ENCODE assay signal across 11 cellular contexts in genomic region chr1:218371927-218372672, GRCh38. TPM values are rescaled to one million over a fixed set of nuclear protein-coding genes. Genes with fewer than 3 reads are reported as not detected.
DNase-seq lines count a peak whose midpoint lies in the region; ATAC-seq and TF ChIP-seq lines count a peak whose summit lies in the region.
"Had no signal": no experiment of that assay in that cellular context is flagged by ENCODE, and none has a peak within 500 bp of the region (broad histone marks: within the 10 kb centered on the region; RNA-seq: fewer than 3 reads in every experiment).

No MANE protein-coding gene starts in this region.

- H3K9me3 Mint-ChIP-seq in nephron progenitor cell: no peaks in the 10 kb centered on the region
- H3K9me3 Mint-ChIP-seq: T-helper 2 cell treated with Interferon-gamma antibody and Interleukin-4, amounts not matched to agents 5 μg/mL and 100 μg/mL, for 36 hours had no signal

- H3K27ac Mint-ChIP-seq in nephron progenitor cell: peak overlapping the region; percentile 85
- H3K27ac Mint-ChIP-seq: T-helper 2 cell treated with Interferon-gamma antibody and Interleukin-4, amounts not matched to agents 5 μg/mL and 100 μg/mL, for 36 hours had no signal

- H3K27me3 Mint-ChIP-seq in nephron progenitor cell (ENCODE audit: low read depth, poor library complexity): peaks cover 2% of the 10 kb centered on the region

- H4K20me1 ChIP-seq in fibroblast of lung (ENCODE audit: control insufficient read depth, extremely low read depth, insufficient read depth, low read length): no peaks in the 10 kb centered on the region

- ATAC-seq in HG02588 (IDR thresholded peaks at IDR 0.05; ENCODE audit: unreplicated experiment) (no peak), GM19328 (IDR thresholded peaks at IDR 0.05; ENCODE audit: unreplicated experiment) (no peak)

- H3K27me3 ChIP-seq in fibroblast of lung (ENCODE audit: control insufficient read depth, insufficient read depth, low read length): no peaks in the 10 kb centered on the region
- H3K27me3 ChIP-seq: MG63 had no signal

- no peak overlapping the region for H3K4me3 Mint-ChIP-seq in nephron progenitor cell
- H3K4me3 Mint-ChIP-seq: T-helper 2 cell treated with Interferon-gamma antibody and Interleukin-4, amounts not matched to agents 5 μg/mL and 100 μg/mL, for 36 hours had no signal

- no peaks in the 10 kb centered on the region for H3K79me2 ChIP-seq in fibroblast of lung (ENCODE audit: control insufficient read depth, insufficient read depth, low read length)

- no peak overlapping the region for H3K9ac ChIP-seq in fibroblast of lung (ENCODE audit: insufficient read depth, low read length)
- H3K9ac ChIP-seq: BLaER1 treated with 17β-estradiol and CSF1 and Interleukin-3, amounts not matched to agents 10 nM and 100 nM had no signal

- no peak for TF ChIP-seq CTCF in fibroblast of lung (conservative IDR thresholded peaks at IDR 0.05 in 1 of 2, IDR thresholded peaks at IDR 0.05 in 1 of 2; ENCODE audit: low read depth in 1 of 2, low read length in 2 of 2)
- TF ChIP-seq CTCF in nephron progenitor cell (IDR thresholded peaks at IDR 0.05): no peak

- H3K36me3 ChIP-seq in fibroblast of lung (ENCODE audit: control insufficient read depth, insufficient read depth, low read length): no peaks in the 10 kb centered on the region
- H3K36me3 ChIP-seq: BLaER1 treated with 17β-estradiol and CSF1 and Interleukin-3, amounts not matched to agents 10 nM and 100 nM; MG63 had no signal

- DNase-seq in Ammon's horn (ENCODE audit: low spot score) (peak; percentile 81), NCI-H69 (lab: John Stamatoyannopoulos, UW) (peak; percentile 94), fibroblast of lung (ENCODE audit: low read depth in 2 of 2) (peak; percentile 70 to 87), nephron progenitor cell (no peak), LoVo (ENCODE audit: low spot score) (no peak), NCI-H2081 treated with DMSO at 0.1 percent for 48 hours (lab: John Stamatoyannopoulos, UW) (no peak)
- DNase-seq: MG63 had no signal

- peaks cover 48% of the 10 kb centered on the region for H3K4me1 Mint-ChIP-seq in nephron progenitor cell

- H3K36me3 Mint-ChIP-seq in nephron progenitor cell (ENCODE audit: low read depth): peaks cover 18% of the 10 kb centered on the region

- H3K9me3 ChIP-seq in fibroblast of lung (ENCODE audit: control insufficient read depth, insufficient read depth, low read depth, low read length): no peaks in the 10 kb centered on the region
- H3K9me3 ChIP-seq: BLaER1 treated with 17β-estradiol and CSF1 and Interleukin-3, amounts not matched to agents 10 nM and 100 nM; MG63 had no signal

- H3K27ac ChIP-seq in fibroblast of lung (ENCODE audit: insufficient read depth, low read length): no peak overlapping the region
- H3K27ac ChIP-seq: BLaER1 treated with 17β-estradiol and CSF1 and Interleukin-3, amounts not matched to agents 10 nM and 100 nM had no signal

- H2AFZ ChIP-seq in fibroblast of lung (ENCODE audit: low read length): no peak overlapping the region

- H3K4me1 ChIP-seq in fibroblast of lung (ENCODE audit: control insufficient read depth, extremely low read depth, insufficient read depth, low read length): peaks cover 32% of the 10 kb centered on the region

- no peak overlapping the region for H3K4me3 ChIP-seq in fibroblast of lung (replicated peaks in 1 of 4; ENCODE audit: control extremely low read depth in 1 of 4, insufficient read depth in 1 of 4, low read depth in 3 of 4, low read length in 4 of 4)
- H3K4me3 ChIP-seq: BLaER1 treated with 17β-estradiol and CSF1 and Interleukin-3, amounts not matched to agents 10 nM and 100 nM; MG63 had no signal

- no peak overlapping the region for H3K4me2 ChIP-seq in fibroblast of lung (ENCODE audit: extremely low read depth, insufficient read depth, low read length)
- H3K4me2 ChIP-seq: BLaER1 treated with 17β-estradiol and CSF1 and Interleukin-3, amounts not matched to agents 10 nM and 100 nM had no signal

RNA-seq across cellular contexts. Expression of gene TGFB2, which starts 27.0 kb away (rescaled TPM):
- total RNA-seq in fibroblast of lung: 13.6 and 13.9 TPM in 2 replicates
- 7.1 and 29.1 TPM in 2 replicates for polyA plus RNA-seq in fibroblast of lung
- polyA plus RNA-seq in fibroblast of lung (2012): 6.0 and 24.9 TPM in 2 replicates
- polyA minus RNA-seq in fibroblast of lung (ENCODE audit: low replicate concordance): 3.0 and 5.5 TPM in 2 replicates

Comparison
In these comparisons a context has a peak if more than half of its experiments do, and no peak if none do; other contexts are left out.
1. DNase-seq: peak in Ammon's horn (single experiment), NCI-H69 (single experiment) and fibroblast of lung (2 of 2); none in nephron progenitor cell (single experiment), LoVo (single experiment) and NCI-H2081 treated with DMSO at 0.1 percent for 48 hours (single experiment).